Comparison of ENCODE assay signal across 18 cellular contexts in the genomic region with DNA sequence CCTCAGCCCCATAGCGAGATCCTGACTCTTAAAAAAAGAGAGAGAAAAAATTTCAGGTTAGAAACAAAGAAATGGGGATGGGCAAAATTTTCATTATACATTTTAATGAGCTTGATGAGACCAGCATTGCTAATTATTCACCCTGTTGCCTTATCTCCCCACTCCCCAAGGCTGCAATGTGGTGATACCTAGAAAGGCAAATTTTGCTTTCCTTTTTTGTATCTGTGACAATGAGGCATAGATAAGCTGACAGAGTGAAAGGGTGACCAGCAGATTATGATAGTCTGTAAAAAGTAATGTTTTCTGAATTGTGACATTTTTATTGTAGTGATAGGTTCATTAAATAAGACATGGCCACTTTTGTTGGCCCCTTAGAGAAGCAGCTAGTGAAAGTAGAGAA.
"Had no signal": no experiment of that assay in that cellular context is flagged by ENCODE, and none has a peak within 500 bp of the region (broad histone marks: within the 10 kb centered on the region; RNA-seq: fewer than 3 reads in every experiment).

No MANE protein-coding gene starts in this region.

- DNase-seq: activated CD4-positive, alpha-beta T cell treated with anti-CD3 and anti-CD28 coated beads for 1 hour; activated CD4-positive, alpha-beta T cell treated with anti-CD3 and anti-CD28 coated beads, Interleukin-2, amount 50 U/mL, for 4 hours; activated effector memory CD4-positive, alpha-beta T cell treated with Interleukin-2 at 50 U/mL for 16 hours; activated T-cell treated with anti-CD3 and anti-CD28 coated beads, Interleukin-2, amount 50 U/mL, for 1 hour; amygdala; body of pancreas; dermis blood vessel endothelial cell; effector memory CD4-positive, alpha-beta T cell; left ventricle myocardium superior; mucosa of descending colon; naive B cell; pancreas; right lobe of liver; stimulated activated CD4-positive, alpha-beta T cell treated with anti-CD3 and anti-CD28 coated beads, Interleukin-4, amount 100 ng/mL, for 1 hour; upper lobe of right lung had no signal

- H3K27ac Mint-ChIP-seq: activated naive CD8-positive, alpha-beta T cell; memory B cell; naive B cell had no signal

- H3K4me3 ChIP-seq: body of pancreas, mucosa of descending colon, pancreas, right lobe of liver, smooth muscle cell, upper lobe of right lung had no signal

- H3K9me3 ChIP-seq: body of pancreas, mucosa of descending colon, pancreas, right lobe of liver, upper lobe of right lung had no signal

- FAIRE-seq: pancreas had no signal

- H3K9me3 Mint-ChIP-seq: memory B cell, naive B cell had no signal

- H3K4me3 Mint-ChIP-seq: activated naive CD8-positive, alpha-beta T cell; memory B cell; naive B cell had no signal

- H3K4me1 ChIP-seq: upper lobe of right lung had no signal

- H3K27me3 Mint-ChIP-seq: activated naive CD8-positive, alpha-beta T cell; memory B cell; naive B cell had no signal

- H3K27me3 ChIP-seq: body of pancreas, pancreas, right lobe of liver, upper lobe of right lung had no signal

- H3K4me2 ChIP-seq: smooth muscle cell had no signal

- H3K27ac ChIP-seq: pancreas, right lobe of liver, upper lobe of right lung had no signal
